Comparison of ENCODE assay signal across 8 cellular contexts in the genomic region with DNA sequence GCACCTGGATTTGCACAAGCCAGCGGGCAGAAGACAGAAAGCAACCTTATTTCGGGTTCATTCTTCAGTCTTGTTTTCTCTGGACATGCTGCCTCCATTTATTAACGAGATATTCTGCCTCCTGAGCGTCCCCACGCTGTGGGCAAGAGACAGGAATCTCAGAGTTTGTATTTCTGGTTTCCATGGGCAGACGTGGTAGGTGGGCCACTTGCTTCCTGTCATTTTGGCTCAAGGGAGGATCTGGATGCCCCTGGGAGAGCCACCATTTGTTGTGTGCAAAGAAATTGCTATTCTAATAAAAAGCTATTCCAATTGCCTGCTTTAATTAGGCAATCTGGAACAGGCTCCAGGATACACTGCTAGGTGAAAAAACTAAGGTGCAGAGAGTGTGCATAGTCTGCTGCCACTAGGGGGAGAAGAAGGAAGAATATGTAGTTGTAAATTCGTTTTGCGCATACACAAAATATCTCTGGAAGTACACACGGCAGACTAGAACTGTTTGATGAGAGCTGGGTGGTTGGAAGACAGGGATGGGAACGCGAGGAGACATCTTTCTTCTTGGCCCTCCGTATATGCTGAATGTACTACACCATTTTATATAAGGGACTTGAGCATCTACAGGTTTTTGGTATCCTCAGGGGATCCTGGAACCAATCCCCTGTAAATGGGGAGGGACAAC. TPM values are rescaled to one million over a fixed set of nuclear protein-coding genes. Genes with fewer than 3 reads are reported as not detected.
DNase-seq lines count a peak whose midpoint lies in the region; ATAC-seq and TF ChIP-seq lines count a peak whose summit lies in the region.

No MANE protein-coding gene starts in this region.

- H3K9me3 Mint-ChIP-seq in activated CD4-positive, alpha-beta T cell treated with anti-CD3 and anti-CD28 coated beads, Interleukin-2, amount 10 ng/mL, durations not matched to agents 24 days and 14 days: peaks cover 5% of the 10 kb centered on the region

- H3K36me3 Mint-ChIP-seq in activated CD4-positive, alpha-beta T cell treated with anti-CD3 and anti-CD28 coated beads, Interleukin-2, amount 10 ng/mL, durations not matched to agents 24 days and 14 days (ENCODE audit: low read depth): no peaks in the 10 kb centered on the region

- TF ChIP-seq POLR2A in thyroid gland (IDR thresholded peaks at IDR 0.05): no peak

- peak; percentile 67 for DNase-seq in activated CD4-positive, alpha-beta T cell treated with anti-CD3 and anti-CD28 coated beads, Interleukin-2, amount 10 ng/mL, durations not matched to agents 24 days and 14 days
- DNase-seq in activated CD4-positive, alpha-beta T cell treated with anti-CD3 and anti-CD28 coated beads for 48 hours: no peak
- DNase-seq in NCI-H748 treated with DMSO at 0.1 percent for 48 hours (lab: John Stamatoyannopoulos, UW): peak; percentile 66
- no peak for DNase-seq in ascending aorta (ENCODE audit: low spot score in 2 of 2)
- DNase-seq in iris pigment epithelial cell (ENCODE audit: low read depth): peak; percentile 52
- peak; percentile 13 to 14 for DNase-seq in thyroid gland
- no peak for DNase-seq in midbrain (lab: John Stamatoyannopoulos, UW)

- peaks cover 16% of the 10 kb centered on the region for H3K27me3 Mint-ChIP-seq in activated CD4-positive, alpha-beta T cell treated with anti-CD3 and anti-CD28 coated beads, Interleukin-2, amount 10 ng/mL, durations not matched to agents 24 days and 14 days

- peaks cover 2% of the 10 kb centered on the region for H3K4me1 Mint-ChIP-seq in activated CD4-positive, alpha-beta T cell treated with anti-CD3 and anti-CD28 coated beads, Interleukin-2, amount 10 ng/mL, durations not matched to agents 24 days and 14 days

- no peaks in the 10 kb centered on the region for H3K27me3 ChIP-seq in ascending aorta
- H3K27me3 ChIP-seq in thyroid gland: no peaks in the 10 kb centered on the region

- H3K36me3 ChIP-seq in ascending aorta (no peaks in the 10 kb centered on the region), thyroid gland (no peaks in the 10 kb centered on the region)

- no peak overlapping the region for H3K4me3 Mint-ChIP-seq in activated CD4-positive, alpha-beta T cell treated with anti-CD3 and anti-CD28 coated beads, Interleukin-2, amount 10 ng/mL, durations not matched to agents 24 days and 14 days

- no peak overlapping the region for H3K27ac Mint-ChIP-seq in activated CD4-positive, alpha-beta T cell treated with anti-CD3 and anti-CD28 coated beads, Interleukin-2, amount 10 ng/mL, durations not matched to agents 24 days and 14 days

- intact Hi-C loops in activated CD4-positive, alpha-beta T cell treated with anti-CD3 and anti-CD28 coated beads, Interleukin-2, amount 10 ng/mL, durations not matched to agents 24 days and 14 days (cut with micrococcal nuclease): loop anchor here (1.0 kb wide), 1 partner anchor 153 kb away; no protein-coding TSS in a partner anchor
- intact Hi-C loops in ascending aorta (cut with DNase I): loop anchor here (2.0 kb wide), 1 partner anchor 154 kb away; no protein-coding TSS in a partner anchor
- intact Hi-C loops in thyroid gland (cut with DNase I): no loop called here

- no peaks in the 10 kb centered on the region for H3K4me1 ChIP-seq in ascending aorta
- H3K4me1 ChIP-seq in thyroid gland: no peaks in the 10 kb centered on the region

- no peaks in the 10 kb centered on the region for H3K9me3 ChIP-seq in ascending aorta
- no peaks in the 10 kb centered on the region for H3K9me3 ChIP-seq in thyroid gland

- no peak overlapping the region for H3K4me3 ChIP-seq in ascending aorta
- no peak overlapping the region for H3K4me3 ChIP-seq in thyroid gland (replicated peaks in 1 of 3)

- TF ChIP-seq CTCF in ascending aorta (IDR thresholded peaks at IDR 0.05) (peak; percentile 37 to 67 (median 40)), thyroid gland (IDR thresholded peaks at IDR 0.05) (peak; percentile 23 to 76 (median 56))

- WGBS in thyroid gland, 2 donors: 48 to 54% methylated on average over 12 of the region's 12 CpGs

- ATAC-seq in HG02884 (IDR thresholded peaks at IDR 0.05; ENCODE audit: unreplicated experiment): peak; percentile 63

- no peak overlapping the region for H3K27ac ChIP-seq in ascending aorta
- no peak overlapping the region for H3K27ac ChIP-seq in thyroid gland

RNA-seq across cellular contexts. Expression of a gene that starts 30.1 kb away (rescaled TPM):
- total RNA-seq in activated CD4-positive, alpha-beta T cell treated with anti-CD3 and anti-CD28 coated beads, Interleukin-2, amount 10 ng/mL, durations not matched to agents 24 days and 14 days: 4.2 and 5.1 TPM in 2 replicates
- total RNA-seq in ascending aorta: 7.8 TPM
- total RNA-seq in thyroid gland: 10 to 100 TPM; 18.7 to 35.8 (median 22.1) TPM

Comparison
In these comparisons a context has a peak if more than half of its experiments do, and no peak if none do; other contexts are left out.
1. DNase-seq: peak in activated CD4-positive, alpha-beta T cell treated with anti-CD3 and anti-CD28 coated beads, Interleukin-2, amount 10 ng/mL, durations not matched to agents 24 days and 14 days (single experiment), NCI-H748 treated with DMSO at 0.1 percent for 48 hours (single experiment), iris pigment epithelial cell (single experiment) and thyroid gland (2 of 2); none in activated CD4-positive, alpha-beta T cell treated with anti-CD3 and anti-CD28 coated beads for 48 hours (single experiment), ascending aorta (0 of 2) and midbrain (single experiment).